In the genomic region with DNA sequence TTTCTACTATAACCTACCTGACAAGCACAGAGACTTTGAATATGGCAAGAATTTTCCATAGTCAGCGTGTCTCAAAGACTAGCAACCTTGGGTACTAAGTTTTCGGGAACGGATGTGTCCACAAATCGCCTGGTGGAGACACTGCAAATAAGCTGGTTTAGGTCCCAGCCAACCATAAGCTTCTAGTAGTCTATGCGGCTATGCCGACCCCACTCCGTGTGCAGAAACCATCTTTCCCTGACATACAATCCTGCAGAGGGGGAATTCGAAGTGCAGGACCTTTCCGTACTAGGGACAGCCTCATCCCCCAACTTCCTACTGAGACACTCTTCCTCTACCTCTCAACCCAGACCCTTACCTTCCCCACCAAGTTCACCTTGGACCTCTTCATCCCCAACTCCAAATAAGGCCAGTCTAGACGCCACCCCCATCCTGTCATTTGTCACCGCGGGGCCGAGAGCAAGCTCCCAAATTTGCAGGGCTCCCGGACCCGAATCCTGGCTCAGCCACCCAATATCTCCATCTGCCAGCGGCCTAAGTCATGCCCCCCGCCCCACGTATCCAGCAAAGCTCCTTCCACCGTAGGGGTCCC, we compare ENCODE assay signal across 8 cellular contexts. TPM values are rescaled to one million over a fixed set of nuclear protein-coding genes. Genes with fewer than 3 reads are reported as not detected.
DNase-seq lines count a peak whose midpoint lies in the region; TF ChIP-seq lines count a peak whose summit lies in the region.

No MANE protein-coding gene starts in this region.

- H3K27ac ChIP-seq in adrenal gland = peak overlapping the region; percentile 80 to 92 (median 89)
- H3K27ac ChIP-seq in skin epidermis = peak overlapping the region; percentile 64 to 98 (median 92)

- H3K36me3 ChIP-seq in HAP-1 (replicated peaks) (peaks cover 3% of the 10 kb centered on the region; the same call in 1 of the 2 replicates), adrenal gland (replicated peaks in 1 of 2) (no peaks in the 10 kb centered on the region)

- DNase-seq in DMS53 (lab: John Stamatoyannopoulos, UW) = peak; percentile 58
- no peak for DNase-seq in DMS53 treated with DMSO at 0.1 percent for 48 hours (lab: John Stamatoyannopoulos, UW; ENCODE audit: unreplicated experiment)
- DNase-seq in HAP-1 (ENCODE audit: low spot score in 2 of 2) = peak; percentile 17 to 19
- DNase-seq in NB4 (ENCODE audit: low read depth) = peak; percentile 31
- peak in 6 of 7 donors; percentile 14 to 57 (median 24) for DNase-seq in adrenal gland
- no peak for DNase-seq in DMS153 (lab: John Stamatoyannopoulos, UW)

- H3K9me3 ChIP-seq in HAP-1 = no peaks in the 10 kb centered on the region
- no peaks in the 10 kb centered on the region for H3K9me3 ChIP-seq in adrenal gland (replicated peaks in 1 of 3)

- WGBS in adrenal gland, 4 donors = 2 to 3% (median 3%) methylated on average over 18 to 19 of the region's 19 CpGs

- TF ChIP-seq CTCF in NB4 (IDR thresholded peaks at IDR 0.05; ENCODE audit: low read depth, low read length) (no peak), adrenal gland (IDR thresholded peaks at IDR 0.05) (no peak)

- in situ Hi-C loops in HAP-1 (cut with MboI; ENCODE audit: low sequenced_read_pairs) = no loop called here

- no peaks in the 10 kb centered on the region for H3K27me3 ChIP-seq in HAP-1 (ENCODE audit: low read depth)
- H3K27me3 ChIP-seq in adrenal gland = no peaks in the 10 kb centered on the region

- intact Hi-C loops in adrenal gland (cut with DNase I) = no loop called here

- H3K4me1 ChIP-seq in HAP-1 (peaks cover 6% of the 10 kb centered on the region; the same call in 1 of the 2 replicates), adrenal gland (replicated peaks in 1 of 2) (peaks cover 10 to 35% of the 10 kb centered on the region in 2 donors)

- H3K4me3 ChIP-seq in HAP-1 = peak overlapping the region; percentile 97
- peak overlapping the region; percentile 95 for H3K4me3 ChIP-seq in NB4 (ENCODE audit: low read depth, low read length)
- peak overlapping the region; percentile 83 to 96 (median 92) for H3K4me3 ChIP-seq in adrenal gland
- peak overlapping the region; percentile 83 for H3K4me3 ChIP-seq in iPS-11a (ENCODE audit: low read depth, low read length)
- H3K4me3 ChIP-seq in skin epidermis = peak overlapping the region; percentile 75 to 100 (median 94)

- TF ChIP-seq POLR2A in NB4 (IDR thresholded peaks at IDR 0.05; ENCODE audit: extremely low read depth, insufficient read length) (no peak), adrenal gland (IDR thresholded peaks at IDR 0.05) (no peak)

RNA-seq across cellular contexts. Expression of a gene that starts 0.5 kb away (rescaled TPM):
- 100 to 1,000 TPM in 2 of 8 donors, 10 to 100 TPM in 6; 42.5 to 270 (median 86.1) TPM for total RNA-seq in adrenal gland
- polyA plus RNA-seq in adrenal gland = 100 to 1,000 TPM in 1 of 3 donors, 10 to 100 TPM in 2; 55.5 to 142 (median 84.6) TPM

RNA-seq across cellular contexts. Expression of a gene that starts 57.8 kb away (rescaled TPM):
- total RNA-seq in adrenal gland = under 1 TPM; 0.06 to 0.74 (median 0.27) TPM
- under 1 TPM; 0.27 to 0.53 (median 0.32) TPM for polyA plus RNA-seq in adrenal gland

Comparison
In these comparisons a context has a peak if more than half of its experiments do, and no peak if none do; other contexts are left out.
1. DNase-seq: peak in DMS53 (single experiment), HAP-1 (2 of 2), NB4 (single experiment) and adrenal gland (6 of 7); none in DMS53 treated with DMSO at 0.1 percent for 48 hours (single experiment) and DMS153 (single experiment).
2. Peak in every context shown above with its lines, with median percentiles within 50 percentile points of each other: H3K4me3 ChIP-seq.